Comparison of ENCODE assay signal across 20 cellular contexts in genomic region chr19:35915508-35915907, GRCh38. TPM values are rescaled to one million over a fixed set of nuclear protein-coding genes. Genes with fewer than 3 reads are reported as not detected.
DNase-seq lines count a peak whose midpoint lies in the region; ATAC-seq and FAIRE-seq lines count a peak whose summit lies in the region.
"Had no signal": no experiment of that assay in that cellular context is flagged by ENCODE, and none has a peak within 500 bp of the region (broad histone marks: within the 10 kb centered on the region; RNA-seq: fewer than 3 reads in every experiment).

No MANE protein-coding gene starts in this region.

- peak overlapping the region; percentile 32 for H3K27ac Mint-ChIP-seq in T-helper 17 cell
- peak overlapping the region; percentile 90 for H3K27ac Mint-ChIP-seq in stimulated activated memory B cell treated with anti-CD40 and anti-IgM and Interleukin-4, amounts not matched to agents 10 μg/mL and 1 μg/mL and 100 μg/mL, for 72 hours
- H3K27ac Mint-ChIP-seq in activated T-helper 2 cell treated with anti-CD3 and anti-CD28 coated beads, Interferon-gamma antibody, Interleukin-2, Interleukin-4, amounts not matched to agents 10 μg/mL and 5 μg/mL and 100 μg/mL, durations not matched to agents 14 hours and 24 hours and 36 hours: no peak overlapping the region
- H3K27ac Mint-ChIP-seq: H9 had no signal

- ATAC-seq in T-helper 17 cell (no peak), HG02763 (IDR thresholded peaks at IDR 0.05; ENCODE audit: unreplicated experiment) (no peak)
- ATAC-seq in stimulated activated memory B cell treated with anti-CD40 and anti-IgM and Interleukin-4, amounts not matched to agents 10 μg/mL and 1 μg/mL and 100 μg/mL, for 72 hours: peak; percentile 86

- intact Hi-C loops in activated T-helper 2 cell treated with anti-CD3 and anti-CD28 coated beads, Interferon-gamma antibody, Interleukin-2, Interleukin-4, amounts not matched to agents 10 μg/mL and 5 μg/mL and 100 μg/mL, durations not matched to agents 14 hours and 24 hours and 36 hours (cut with micrococcal nuclease): no loop called here

- DNase-seq in NOMO-1 treated with DMSO at 0.1 percent for 48 hours (lab: John Stamatoyannopoulos, UW; ENCODE audit: unreplicated experiment): peak; percentile 13
- DNase-seq in NOMO-1 treated with dmso at 0.1 percent for 144 hours (lab: John Stamatoyannopoulos, UW; ENCODE audit: unreplicated experiment): no peak
- DNase-seq in GM18507 (ENCODE audit: extremely low spot score, insufficient read length, low read depth): no peak
- DNase-seq in T-helper 17 cell: no peak
- DNase-seq in NCI-H774 (lab: John Stamatoyannopoulos, UW): no peak
- DNase-seq in activated T-helper 2 cell treated with anti-CD3 and anti-CD28 coated beads, Interferon-gamma antibody, Interleukin-2, Interleukin-4, amounts not matched to agents 10 μg/mL and 5 μg/mL and 100 μg/mL, durations not matched to agents 14 hours and 24 hours and 36 hours (ENCODE audit: low spot score): no peak
- DNase-seq: CD4-positive, CD25-positive, alpha-beta regulatory T cell; COR-L47; H9; IMR-90; Kasumi-1; MG63; NCI-H1694 treated with DMSO at 0.1 percent for 48 hours; PC-9 had no signal

- FAIRE-seq in GM18507 (lab: Jason Lieb, UNC): peak; percentile 69
- FAIRE-seq: G401.6, HTR-8/SVneo had no signal

- no peaks in the 10 kb centered on the region for H3K9me3 Mint-ChIP-seq in stimulated activated memory B cell treated with anti-CD40 and anti-IgM and Interleukin-4, amounts not matched to agents 10 μg/mL and 1 μg/mL and 100 μg/mL, for 72 hours
- H3K9me3 Mint-ChIP-seq in activated T-helper 2 cell treated with anti-CD3 and anti-CD28 coated beads, Interferon-gamma antibody, Interleukin-2, Interleukin-4, amounts not matched to agents 10 μg/mL and 5 μg/mL and 100 μg/mL, durations not matched to agents 14 hours and 24 hours and 36 hours: no peaks in the 10 kb centered on the region
- H3K9me3 Mint-ChIP-seq: CD4-positive, CD25-positive, alpha-beta regulatory T cell; H9 had no signal

- no peak overlapping the region for H3K4me3 Mint-ChIP-seq in T-helper 17 cell
- no peak overlapping the region for H3K4me3 Mint-ChIP-seq in stimulated activated memory B cell treated with anti-CD40 and anti-IgM and Interleukin-4, amounts not matched to agents 10 μg/mL and 1 μg/mL and 100 μg/mL, for 72 hours
- H3K4me3 Mint-ChIP-seq in activated T-helper 2 cell treated with anti-CD3 and anti-CD28 coated beads, Interferon-gamma antibody, Interleukin-2, Interleukin-4, amounts not matched to agents 10 μg/mL and 5 μg/mL and 100 μg/mL, durations not matched to agents 14 hours and 24 hours and 36 hours (ENCODE audit: low read depth): no peak overlapping the region
- H3K4me3 Mint-ChIP-seq: CD4-positive, CD25-positive, alpha-beta regulatory T cell had no signal

- H3K9me3 ChIP-seq in T-helper 17 cell (ENCODE audit: control insufficient read depth, low read length, poor library complexity, severe bottlenecking): no peaks in the 10 kb centered on the region
- H3K9me3 ChIP-seq: MG63, SJSA1 had no signal

- no peaks in the 10 kb centered on the region for H3K27me3 Mint-ChIP-seq in T-helper 17 cell
- H3K27me3 Mint-ChIP-seq in stimulated activated memory B cell treated with anti-CD40 and anti-IgM and Interleukin-4, amounts not matched to agents 10 μg/mL and 1 μg/mL and 100 μg/mL, for 72 hours: no peaks in the 10 kb centered on the region
- no peaks in the 10 kb centered on the region for H3K27me3 Mint-ChIP-seq in activated T-helper 2 cell treated with anti-CD3 and anti-CD28 coated beads, Interferon-gamma antibody, Interleukin-2, Interleukin-4, amounts not matched to agents 10 μg/mL and 5 μg/mL and 100 μg/mL, durations not matched to agents 14 hours and 24 hours and 36 hours (ENCODE audit: low read depth)
- H3K27me3 Mint-ChIP-seq: CD4-positive, CD25-positive, alpha-beta regulatory T cell had no signal

- peaks cover 2% of the 10 kb centered on the region for H3K36me3 Mint-ChIP-seq in T-helper 17 cell (ENCODE audit: low read depth)
- H3K36me3 Mint-ChIP-seq in stimulated activated memory B cell treated with anti-CD40 and anti-IgM and Interleukin-4, amounts not matched to agents 10 μg/mL and 1 μg/mL and 100 μg/mL, for 72 hours: no peaks in the 10 kb centered on the region
- no peaks in the 10 kb centered on the region for H3K36me3 Mint-ChIP-seq in activated T-helper 2 cell treated with anti-CD3 and anti-CD28 coated beads, Interferon-gamma antibody, Interleukin-2, Interleukin-4, amounts not matched to agents 10 μg/mL and 5 μg/mL and 100 μg/mL, durations not matched to agents 14 hours and 24 hours and 36 hours (ENCODE audit: low read depth)
- H3K36me3 Mint-ChIP-seq: CD4-positive, CD25-positive, alpha-beta regulatory T cell had no signal

- H3K4me1 Mint-ChIP-seq in T-helper 17 cell: peaks cover 2% of the 10 kb centered on the region
- H3K4me1 Mint-ChIP-seq in stimulated activated memory B cell treated with anti-CD40 and anti-IgM and Interleukin-4, amounts not matched to agents 10 μg/mL and 1 μg/mL and 100 μg/mL, for 72 hours: peaks cover 54% of the 10 kb centered on the region
- peaks cover 2% of the 10 kb centered on the region for H3K4me1 Mint-ChIP-seq in activated T-helper 2 cell treated with anti-CD3 and anti-CD28 coated beads, Interferon-gamma antibody, Interleukin-2, Interleukin-4, amounts not matched to agents 10 μg/mL and 5 μg/mL and 100 μg/mL, durations not matched to agents 14 hours and 24 hours and 36 hours (ENCODE audit: low read depth)

RNA-seq across cellular contexts. Expression of gene TYROBP, which starts 7.4 kb away (rescaled TPM):
- total RNA-seq in T-helper 17 cell: 10 to 100 TPM in 1 of 2 donors, 1 to 10 TPM in 1; 5.9 to 16.7 TPM
- 0.39 TPM in 1 of 2 replicates, not detected in the other for total RNA-seq in activated T-helper 2 cell treated with anti-CD3 and anti-CD28 coated beads, Interferon-gamma antibody, Interleukin-2, Interleukin-4, amounts not matched to agents 10 μg/mL and 5 μg/mL and 100 μg/mL, durations not matched to agents 14 hours and 24 hours and 36 hours
- total RNA-seq: CD4-positive, CD25-positive, alpha-beta regulatory T cell; H9; IMR-90; PC-9; SJSA1 had no signal

RNA-seq across cellular contexts. Expression of gene HCST, which starts 13.2 kb away (rescaled TPM):
- total RNA-seq in T-helper 17 cell: 10 to 100 TPM; 63.0 to 73.7 TPM
- total RNA-seq in activated T-helper 2 cell treated with anti-CD3 and anti-CD28 coated beads, Interferon-gamma antibody, Interleukin-2, Interleukin-4, amounts not matched to agents 10 μg/mL and 5 μg/mL and 100 μg/mL, durations not matched to agents 14 hours and 24 hours and 36 hours: 53.9 and 57.2 TPM in 2 replicates
- total RNA-seq: IMR-90, NCI-H460, SJSA1 had no signal

RNA-seq across cellular contexts. Expression of gene NFKBID, which starts 15.2 kb away (rescaled TPM):
- total RNA-seq in T-helper 17 cell: 100 to 1,000 TPM; 128 to 140 TPM
- 109 and 117 TPM in 2 replicates for total RNA-seq in activated T-helper 2 cell treated with anti-CD3 and anti-CD28 coated beads, Interferon-gamma antibody, Interleukin-2, Interleukin-4, amounts not matched to agents 10 μg/mL and 5 μg/mL and 100 μg/mL, durations not matched to agents 14 hours and 24 hours and 36 hours

RNA-seq across cellular contexts. Expression of gene LRFN3, which starts 20.7 kb away (rescaled TPM):
- 1 to 10 TPM; 6.8 to 8.7 TPM for total RNA-seq in T-helper 17 cell
- total RNA-seq in activated T-helper 2 cell treated with anti-CD3 and anti-CD28 coated beads, Interferon-gamma antibody, Interleukin-2, Interleukin-4, amounts not matched to agents 10 μg/mL and 5 μg/mL and 100 μg/mL, durations not matched to agents 14 hours and 24 hours and 36 hours: 10.7 and 10.8 TPM in 2 replicates

RNA-seq across cellular contexts. Expression of gene APLP1, which starts 47.1 kb away (rescaled TPM):
- total RNA-seq in T-helper 17 cell: not detected
- 1.2 and 1.4 TPM in 2 replicates for total RNA-seq in activated T-helper 2 cell treated with anti-CD3 and anti-CD28 coated beads, Interferon-gamma antibody, Interleukin-2, Interleukin-4, amounts not matched to agents 10 μg/mL and 5 μg/mL and 100 μg/mL, durations not matched to agents 14 hours and 24 hours and 36 hours
- total RNA-seq: CD4-positive, CD25-positive, alpha-beta regulatory T cell had no signal
